ENCODE assay signal across 8 cellular contexts in genomic region chr2:45567974-45568789, GRCh38. TPM values are rescaled to one million over a fixed set of nuclear protein-coding genes. Genes with fewer than 3 reads are reported as not detected.
A peak's percentile ranks its signal among the peaks of the same experiment; 100 is the strongest.
DNase-seq lines count a peak whose midpoint lies in the region; ATAC-seq lines count a peak whose summit lies in the region.

No MANE protein-coding gene starts in this region.

- POLR2A ChIA-PET in activated naive CD8-positive, alpha-beta T cell treated with anti-CD3 and anti-CD28 coated beads, Interleukin-2, amount 10 ng/mL, durations not matched to agents 7 days and 5 days (lab: Charles Lee) = interaction anchor here (0.7 to 0.8 kb wide), 2 partner anchors 43 to 82 kb away, joined by 4 read pairs; partner anchors contain the start of gene SRBD1

- peaks cover 3% of the 10 kb centered on the region for H3K9me3 Mint-ChIP-seq in activated naive CD8-positive, alpha-beta T cell treated with anti-CD3 and anti-CD28 coated beads, Interleukin-2, amount 10 ng/mL, durations not matched to agents 7 days and 5 days

- ATAC-seq in GM21390 (IDR thresholded peaks at IDR 0.05; ENCODE audit: unreplicated experiment) (peak; percentile 96), HG03571 (IDR thresholded peaks at IDR 0.05; ENCODE audit: unreplicated experiment) (peak; percentile 96)
- peak; percentile 96 for ATAC-seq in activated naive CD8-positive, alpha-beta T cell treated with anti-CD3 and anti-CD28 coated beads, Interleukin-2, amount 10 ng/mL, durations not matched to agents 7 days and 5 days (ENCODE audit: low read depth)

- H3K27ac Mint-ChIP-seq in activated naive CD8-positive, alpha-beta T cell treated with anti-CD3 and anti-CD28 coated beads, Interleukin-2, amount 10 ng/mL, durations not matched to agents 7 days and 5 days = peak overlapping the region; percentile 91

- peaks cover 10% of the 10 kb centered on the region for H3K4me1 Mint-ChIP-seq in activated naive CD8-positive, alpha-beta T cell treated with anti-CD3 and anti-CD28 coated beads, Interleukin-2, amount 10 ng/mL, durations not matched to agents 7 days and 5 days

- H3K27me3 Mint-ChIP-seq in activated naive CD8-positive, alpha-beta T cell treated with anti-CD3 and anti-CD28 coated beads, Interleukin-2, amount 10 ng/mL, durations not matched to agents 7 days and 5 days = no peaks in the 10 kb centered on the region

- DNase-seq in ELR (ENCODE audit: low read depth) (peak; percentile 14), medulla oblongata (ENCODE audit: extremely low spot score) (peak; percentile 71), NCI-H82 (lab: John Stamatoyannopoulos, UW) (no peak), nucleus accumbens (lab: John Stamatoyannopoulos, UW) (no peak), NCI-H526 (lab: John Stamatoyannopoulos, UW) (no peak)
- DNase-seq in activated naive CD8-positive, alpha-beta T cell treated with anti-CD3 and anti-CD28 coated beads, Interleukin-2, amount 10 ng/mL, durations not matched to agents 7 days and 5 days = no peak

- peak overlapping the region; percentile 88 for H3K4me3 Mint-ChIP-seq in activated naive CD8-positive, alpha-beta T cell treated with anti-CD3 and anti-CD28 coated beads, Interleukin-2, amount 10 ng/mL, durations not matched to agents 7 days and 5 days

- H3K36me3 Mint-ChIP-seq in activated naive CD8-positive, alpha-beta T cell treated with anti-CD3 and anti-CD28 coated beads, Interleukin-2, amount 10 ng/mL, durations not matched to agents 7 days and 5 days = peaks cover 38% of the 10 kb centered on the region

RNA-seq across cellular contexts. Expression of gene SRBD1, which starts 42.9 kb away (rescaled TPM):
- total RNA-seq in activated naive CD8-positive, alpha-beta T cell treated with anti-CD3 and anti-CD28 coated beads, Interleukin-2, amount 10 ng/mL, durations not matched to agents 7 days and 5 days = 10 to 100 TPM; 20.5 to 23.9 TPM

Comparison
In these comparisons a context has a peak if more than half of its experiments do, and no peak if none do; other contexts are left out.
1. DNase-seq: peak in ELR (single experiment) and medulla oblongata (single experiment); none in activated naive CD8-positive, alpha-beta T cell treated with anti-CD3 and anti-CD28 coated beads, Interleukin-2, amount 10 ng/mL, durations not matched to agents 7 days and 5 days (single experiment), NCI-H82 (single experiment), nucleus accumbens (0 of 56) and NCI-H526 (0 of 2).
2. Peak in every context shown above with its lines, with median percentiles within 50 percentile points of each other: ATAC-seq.